In genomic region chr11:15907806-15908205, GRCh38 we compare ENCODE assay signal across 1 cellular context.
TF ChIP-seq lines count a peak whose summit lies in the region.

No MANE protein-coding gene starts in this region.

TF ChIP-seq in H1, 55 proteins besides CTCF, POLR2A, EP300 and RAD21:
- TF ChIP-seq KDM5A (IDR thresholded peaks at IDR 0.05; ENCODE audit: low read length): no peak
TF ChIP-seq in H1: peak in this region for 0.
